ENCODE assay signal across 13 cellular contexts in genomic region chr1:202202500-202203168, GRCh38.
"Had no signal": no experiment of that assay in that cellular context is flagged by ENCODE, and none has a peak within 500 bp of the region (broad histone marks: within the 10 kb centered on the region; RNA-seq: fewer than 3 reads in every experiment).

No MANE protein-coding gene starts in this region.

- ATAC-seq: left lobe of liver had no signal

- H3K27me3 ChIP-seq: gastrocnemius medialis had no signal

- H3K36me3 ChIP-seq: gastrocnemius medialis, prostate gland, sigmoid colon had no signal

- H3K27ac Mint-ChIP-seq: activated naive CD8-positive, alpha-beta T cell treated with anti-CD3 and anti-CD28 coated beads, Interleukin-2, amount 10 ng/mL, durations not matched to agents 7 days and 5 days had no signal

- H3K4me3 ChIP-seq: dorsolateral prefrontal cortex, gastrocnemius medialis, prostate gland, sigmoid colon had no signal

- H3K9me3 ChIP-seq: gastrocnemius medialis, prostate gland, sigmoid colon had no signal

- H3K4me3 Mint-ChIP-seq: activated naive CD8-positive, alpha-beta T cell treated with anti-CD3 and anti-CD28 coated beads, Interleukin-2, amount 10 ng/mL, durations not matched to agents 7 days and 5 days; nephron had no signal

- H3K9me3 Mint-ChIP-seq: activated naive CD8-positive, alpha-beta T cell treated with anti-CD3 and anti-CD28 coated beads, Interleukin-2, amount 10 ng/mL, durations not matched to agents 7 days and 5 days; nephron had no signal

- FAIRE-seq: islet of Langerhans had no signal

- H3K36me3 Mint-ChIP-seq: activated naive CD8-positive, alpha-beta T cell treated with anti-CD3 and anti-CD28 coated beads, Interleukin-2, amount 10 ng/mL, durations not matched to agents 7 days and 5 days had no signal

- H3K27ac ChIP-seq: dorsolateral prefrontal cortex, gastrocnemius medialis, prostate gland, sigmoid colon had no signal

- DNase-seq: activated CD4-positive, alpha-beta T cell treated with anti-CD3 and anti-CD28 coated beads, Interleukin-2, amount 50 U/mL, for 1 hour; activated CD8-positive, alpha-beta memory T cell treated with anti-CD3 and anti-CD28 coated beads for 24 hours; activated naive CD8-positive, alpha-beta T cell treated with anti-CD3 and anti-CD28 coated beads, Interleukin-2, amount 10 ng/mL, durations not matched to agents 7 days and 5 days; erythroblast; mesenchymal stem cell; sigmoid colon; stimulated activated CD4-positive, alpha-beta T cell treated with anti-CD3 and anti-CD28 coated beads, Interleukin-1b, Interleukin-23, amount 100 ng/mL, for 48 hours had no signal
